Comparison of ENCODE assay signal across 18 cellular contexts in the genomic region with DNA sequence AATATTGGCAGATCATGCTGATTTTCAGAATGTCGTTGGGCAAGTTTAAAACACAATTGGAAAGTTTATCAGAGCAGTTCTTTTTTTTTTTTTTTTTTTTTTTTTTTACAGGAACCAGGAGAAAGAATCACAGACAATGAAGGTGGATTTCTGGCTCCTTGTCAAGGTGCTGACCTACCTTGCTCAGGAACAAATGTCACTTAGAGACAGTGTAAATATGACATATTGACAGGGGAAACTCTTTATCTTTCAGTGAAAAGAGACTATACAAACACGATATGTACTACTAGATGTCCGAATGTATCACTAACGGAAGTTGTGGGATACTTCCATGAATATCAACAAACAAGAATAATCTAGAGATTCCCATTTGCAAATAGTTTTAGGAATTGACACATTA.
"Had no signal": no experiment of that assay in that cellular context is flagged by ENCODE, and none has a peak within 500 bp of the region (broad histone marks: within the 10 kb centered on the region; RNA-seq: fewer than 3 reads in every experiment).

No MANE protein-coding gene starts in this region.

- H3K27me3 ChIP-seq: cardiac muscle cell, neural progenitor cell, pancreas, suprapubic skin had no signal

- ATAC-seq: activated CD8-positive, alpha-beta memory T cell treated with anti-CD3 and anti-CD28 coated beads, Interleukin-2, amount 10 ng/mL, durations not matched to agents 7 days and 5 days; mucosa of descending colon; naive thymus-derived CD4-positive, alpha-beta T cell; pancreas; stimulated activated naive CD8-positive, alpha-beta T cell treated with anti-CD3 and anti-CD28 coated beads, Interleukin-15, amount 100 ng/mL, for 72 hours; WTC11 had no signal

- DNase-seq: activated CD4-positive, alpha-beta memory T cell treated with anti-CD3 and anti-CD28 coated beads, Interleukin-2, amount 10 ng/mL, durations not matched to agents 7 days and 5 days; activated CD4-positive, alpha-beta T cell treated with anti-CD3 and anti-CD28 coated beads for 48 hours; activated CD8-positive, alpha-beta memory T cell treated with anti-CD3 and anti-CD28 coated beads, Interleukin-2, amount 10 ng/mL, durations not matched to agents 7 days and 5 days; amniotic stem cell; dermis blood vessel endothelial cell; effector memory CD4-positive, alpha-beta T cell; foreskin fibroblast; mucosa of descending colon; naive thymus-derived CD4-positive, alpha-beta T cell; pancreas; stimulated activated CD4-positive, alpha-beta T cell treated with anti-CD3 and anti-CD28 coated beads, Interleukin-4, amount 100 ng/mL, for 1 hour; stimulated activated naive CD8-positive, alpha-beta T cell treated with anti-CD3 and anti-CD28 coated beads, Interleukin-15, amount 100 ng/mL, for 72 hours had no signal

- H2AFZ ChIP-seq: hepatocyte, neural progenitor cell had no signal

- H3K4me1 ChIP-seq: pancreas had no signal

- H3K36me3 ChIP-seq: cardiac muscle cell, neural progenitor cell, pancreas, suprapubic skin had no signal

- H3K9ac ChIP-seq: neural progenitor cell had no signal

- H3K79me2 ChIP-seq: hepatocyte had no signal

- H3K4me3 ChIP-seq: cardiac muscle cell, hepatocyte, mucosa of descending colon, neural progenitor cell, pancreas, smooth muscle cell, suprapubic skin had no signal

- H3K27ac ChIP-seq: cardiac muscle cell, hepatocyte, neural progenitor cell, pancreas, suprapubic skin had no signal

- H3K4me2 ChIP-seq: hepatocyte, neural progenitor cell, smooth muscle cell had no signal

- H3K9me3 ChIP-seq: mucosa of descending colon, pancreas, suprapubic skin had no signal
